ENCODE assay signal across 21 cellular contexts in the genomic region with DNA sequence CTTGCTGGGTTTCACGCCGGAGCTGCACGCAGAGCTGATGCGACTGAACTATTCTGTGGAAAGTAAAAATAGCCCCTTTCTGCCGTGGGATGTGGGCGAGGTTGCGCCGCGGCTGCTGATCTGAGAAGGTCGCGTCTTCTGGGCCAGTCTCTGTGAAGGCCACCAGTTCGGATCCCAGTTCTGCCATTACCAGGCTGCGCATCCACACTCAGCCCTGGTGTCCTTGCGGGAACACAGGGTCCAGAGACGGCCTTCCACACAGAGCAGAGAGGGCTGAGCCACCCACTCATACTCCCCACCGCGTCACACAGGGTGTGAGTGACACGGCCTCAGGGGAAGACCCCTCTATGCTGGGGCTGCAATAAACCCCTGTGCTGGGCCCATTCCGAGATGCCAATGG. TPM values are rescaled to one million over a fixed set of nuclear protein-coding genes. Genes with fewer than 3 reads are reported as not detected.
DNase-seq lines count a peak whose midpoint lies in the region; ATAC-seq, FAIRE-seq and TF ChIP-seq lines count a peak whose summit lies in the region.
"Had no signal": no experiment of that assay in that cellular context is flagged by ENCODE, and none has a peak within 500 bp of the region (broad histone marks: within the 10 kb centered on the region; RNA-seq: fewer than 3 reads in every experiment).

No MANE protein-coding gene starts in this region.

- no peak for FAIRE-seq in kidney (lab: Jason Lieb, UNC)
- FAIRE-seq: A204.1, D721Med, G401.6, GM12891 had no signal

- no peaks in the 10 kb centered on the region for H3K4me1 Mint-ChIP-seq in natural killer cell treated with Interleukin-12 subunit alpha and Interleukin-12 subunit beta and Interleukin-15 and Interleukin-18, amount 100 ng/mL, for 72 hours (ENCODE audit: low read depth in 2 of 2)
- H3K4me1 Mint-ChIP-seq in natural killer cell, result no peaks in the 10 kb centered on the region
- H3K4me1 Mint-ChIP-seq in activated CD8-positive, alpha-beta T cell treated with anti-CD3 and anti-CD28 coated beads, Interleukin-2, amount 10 ng/mL, durations not matched to agents 7 days and 5 days (ENCODE audit: low read depth), result no peaks in the 10 kb centered on the region
- H3K4me1 Mint-ChIP-seq: B cell, CD14-positive monocyte, GM23338 had no signal

- DNase-seq in natural killer cell treated with Interleukin-12 subunit alpha and Interleukin-12 subunit beta and Interleukin-15 and Interleukin-18, amount 100 ng/mL, for 72 hours (ENCODE audit: low spot score), result peak; percentile 57
- DNase-seq in natural killer cell, result no peak
- peak; percentile 36 for DNase-seq in kidney
- peak; percentile 3 to 42 for DNase-seq in psoas muscle
- DNase-seq in activated CD8-positive, alpha-beta T cell treated with anti-CD3 and anti-CD28 coated beads, Interleukin-2, amount 10 ng/mL, durations not matched to agents 7 days and 5 days, result no peak
- no peak for DNase-seq in glomerular visceral epithelial cell (ENCODE audit: extremely low spot score)
- no peak for DNase-seq in NCI-H2196 treated with DMSO at 0.1 percent for 48 hours (lab: John Stamatoyannopoulos, UW; ENCODE audit: unreplicated experiment)
- DNase-seq: CD8-positive, alpha-beta T cell; COR-L47; DMS153; DMS79 treated with DMSO at 0.1 percent for 48 hours; EL; H7 had no signal

- no peak overlapping the region for H3K9ac ChIP-seq in kidney (ENCODE audit: low read length in 2 of 2)

- H3K27ac Mint-ChIP-seq in natural killer cell treated with Interleukin-12 subunit alpha and Interleukin-12 subunit beta and Interleukin-15 and Interleukin-18, amount 100 ng/mL, for 72 hours, result no peak overlapping the region
- H3K27ac Mint-ChIP-seq in natural killer cell, result no peak overlapping the region
- H3K27ac Mint-ChIP-seq in activated CD8-positive, alpha-beta T cell treated with anti-CD3 and anti-CD28 coated beads, Interleukin-2, amount 10 ng/mL, durations not matched to agents 7 days and 5 days, result no peak overlapping the region
- H3K27ac Mint-ChIP-seq: B cell; CD14-positive monocyte; CD8-positive, alpha-beta T cell; GM23338 had no signal

- WGBS in psoas muscle, 3 donors, result 83 to 86% (median 84%) methylated on average over 19 of the region's 19 CpGs

- CTCF ChIA-PET in activated CD8-positive, alpha-beta T cell treated with anti-CD3 and anti-CD28 coated beads, Interleukin-2, amount 10 ng/mL, durations not matched to agents 7 days and 5 days (lab: Charles Lee), result no interaction called here

- peaks cover 0 to 2% of the 10 kb centered on the region in 2 donors for H3K27me3 Mint-ChIP-seq in natural killer cell treated with Interleukin-12 subunit alpha and Interleukin-12 subunit beta and Interleukin-15 and Interleukin-18, amount 100 ng/mL, for 72 hours
- no peaks in the 10 kb centered on the region for H3K27me3 Mint-ChIP-seq in natural killer cell (ENCODE audit: low read depth in 2 of 2)
- no peaks in the 10 kb centered on the region for H3K27me3 Mint-ChIP-seq in activated CD8-positive, alpha-beta T cell treated with anti-CD3 and anti-CD28 coated beads, Interleukin-2, amount 10 ng/mL, durations not matched to agents 7 days and 5 days (ENCODE audit: low read depth)

- H3K4me1 ChIP-seq in kidney (ENCODE audit: control insufficient read depth in 1 of 2, insufficient read depth in 1 of 2, low read depth in 1 of 2, low read length in 2 of 2) (no peaks in the 10 kb centered on the region), psoas muscle (no peaks in the 10 kb centered on the region)

- POLR2A ChIA-PET in activated CD8-positive, alpha-beta T cell treated with anti-CD3 and anti-CD28 coated beads, Interleukin-2, amount 10 ng/mL, durations not matched to agents 7 days and 5 days (lab: Charles Lee), result no interaction called here

- TF ChIP-seq CTCF in natural killer cell (IDR thresholded peaks at IDR 0.05), result no peak
- TF ChIP-seq CTCF in kidney (IDR thresholded peaks at IDR 0.05; ENCODE audit: borderline replicate concordance, extremely low read depth, insufficient read depth), result no peak
- no peak for TF ChIP-seq CTCF in psoas muscle (IDR thresholded peaks at IDR 0.05)

- H3K27me3 ChIP-seq in psoas muscle (ENCODE audit: insufficient read depth in 3 of 3, low read length in 2 of 3), result peaks cover 0 to 32% (median 13%) of the 10 kb centered on the region in 3 donors

- no peak overlapping the region for H3K4me3 Mint-ChIP-seq in natural killer cell treated with Interleukin-12 subunit alpha and Interleukin-12 subunit beta and Interleukin-15 and Interleukin-18, amount 100 ng/mL, for 72 hours
- no peak overlapping the region for H3K4me3 Mint-ChIP-seq in natural killer cell
- no peak overlapping the region for H3K4me3 Mint-ChIP-seq in activated CD8-positive, alpha-beta T cell treated with anti-CD3 and anti-CD28 coated beads, Interleukin-2, amount 10 ng/mL, durations not matched to agents 7 days and 5 days
- H3K4me3 Mint-ChIP-seq: B cell; CD14-positive monocyte; CD8-positive, alpha-beta T cell; GM23338 had no signal

- peaks cover 4% of the 10 kb centered on the region for H3K9me3 Mint-ChIP-seq in natural killer cell treated with Interleukin-12 subunit alpha and Interleukin-12 subunit beta and Interleukin-15 and Interleukin-18, amount 100 ng/mL, for 72 hours
- no peaks in the 10 kb centered on the region for H3K9me3 Mint-ChIP-seq in natural killer cell
- H3K9me3 Mint-ChIP-seq in activated CD8-positive, alpha-beta T cell treated with anti-CD3 and anti-CD28 coated beads, Interleukin-2, amount 10 ng/mL, durations not matched to agents 7 days and 5 days (ENCODE audit: insufficient read depth), result peaks cover 13% of the 10 kb centered on the region

- H3K36me3 Mint-ChIP-seq in natural killer cell treated with Interleukin-12 subunit alpha and Interleukin-12 subunit beta and Interleukin-15 and Interleukin-18, amount 100 ng/mL, for 72 hours, result no peaks in the 10 kb centered on the region
- no peaks in the 10 kb centered on the region for H3K36me3 Mint-ChIP-seq in natural killer cell
- no peaks in the 10 kb centered on the region for H3K36me3 Mint-ChIP-seq in activated CD8-positive, alpha-beta T cell treated with anti-CD3 and anti-CD28 coated beads, Interleukin-2, amount 10 ng/mL, durations not matched to agents 7 days and 5 days (ENCODE audit: low read depth)
- H3K36me3 Mint-ChIP-seq: CD14-positive monocyte; CD8-positive, alpha-beta T cell had no signal

- H3K27ac ChIP-seq in kidney (ENCODE audit: low read depth in 2 of 2, low read length in 2 of 2), result no peak overlapping the region
- H3K27ac ChIP-seq in psoas muscle, result no peak overlapping the region

- ATAC-seq in natural killer cell treated with Interleukin-12 subunit alpha and Interleukin-12 subunit beta and Interleukin-15 and Interleukin-18, amount 100 ng/mL, for 72 hours, result no peak
- ATAC-seq in natural killer cell (no peak), psoas muscle (no peak)
- ATAC-seq in activated CD8-positive, alpha-beta T cell treated with anti-CD3 and anti-CD28 coated beads, Interleukin-2, amount 10 ng/mL, durations not matched to agents 7 days and 5 days, result no peak
- ATAC-seq: CD8-positive, alpha-beta T cell; GM23338 had no signal

- H3K36me3 ChIP-seq in kidney (ENCODE audit: control insufficient read depth in 1 of 2, insufficient read depth in 2 of 2, low read length in 2 of 2) (no peaks in the 10 kb centered on the region), psoas muscle (ENCODE audit: insufficient read depth in 1 of 2, low read depth in 1 of 2) (no peaks in the 10 kb centered on the region)

- H3K9me3 ChIP-seq in kidney (ENCODE audit: control insufficient read depth in 1 of 2, low read length in 2 of 2) (peaks cover 0 to 11% of the 10 kb centered on the region in 2 donors), psoas muscle (peaks cover 15% of the 10 kb centered on the region)

- intact Hi-C loops in natural killer cell (cut with micrococcal nuclease), result no loop called here
- intact Hi-C loops in kidney (cut with DNase I), result no loop called here
- intact Hi-C loops in psoas muscle (cut with DNase I), result no loop called here

- H3K4me3 ChIP-seq in kidney (ENCODE audit: low read length in 2 of 2) (no peak overlapping the region), psoas muscle (no peak overlapping the region)
- H3K4me3 ChIP-seq: GM23338 had no signal

RNA-seq across cellular contexts. Expression of a gene that starts 13.9 kb away (rescaled TPM):
- total RNA-seq in natural killer cell treated with Interleukin-12 subunit alpha and Interleukin-12 subunit beta and Interleukin-15 and Interleukin-18, amount 100 ng/mL, for 72 hours, result not detected
- total RNA-seq in natural killer cell (not detected), kidney (20.7 TPM), psoas muscle (not detected)
- polyA plus RNA-seq in kidney (ENCODE audit: insufficient read depth, low read depth, low replicate concordance) (4.8 TPM), psoas muscle (under 1 TPM; 0.01 to 0.21 (median 0.08) TPM)
- not detected for total RNA-seq in activated CD8-positive, alpha-beta T cell treated with anti-CD3 and anti-CD28 coated beads, Interleukin-2, amount 10 ng/mL, durations not matched to agents 7 days and 5 days
- total RNA-seq: CD8-positive, alpha-beta T cell; HT-29 had no signal
- polyA plus RNA-seq: CD14-positive monocyte had no signal

Comparison
In these comparisons a context has a peak if more than half of its experiments do, and no peak if none do; other contexts are left out.
1. DNase-seq: peak in natural killer cell treated with Interleukin-12 subunit alpha and Interleukin-12 subunit beta and Interleukin-15 and Interleukin-18, amount 100 ng/mL, for 72 hours (single experiment), kidney (single experiment) and psoas muscle (2 of 2); none in natural killer cell (single experiment), activated CD8-positive, alpha-beta T cell treated with anti-CD3 and anti-CD28 coated beads, Interleukin-2, amount 10 ng/mL, durations not matched to agents 7 days and 5 days (single experiment), glomerular visceral epithelial cell (single experiment) and NCI-H2196 treated with DMSO at 0.1 percent for 48 hours (single experiment).
2. RNA of a gene that starts 13.9 kb away (total RNA-seq): 20.7 TPM in kidney (single experiment); not detected in natural killer cell treated with Interleukin-12 subunit alpha and Interleukin-12 subunit beta and Interleukin-15 and Interleukin-18, amount 100 ng/mL, for 72 hours, not detected in natural killer cell, not detected in psoas muscle and not detected in activated CD8-positive, alpha-beta T cell treated with anti-CD3 and anti-CD28 coated beads, Interleukin-2, amount 10 ng/mL, durations not matched to agents 7 days and 5 days; every median in the first group is over 10 times any median in the second.